In the genomic region with DNA sequence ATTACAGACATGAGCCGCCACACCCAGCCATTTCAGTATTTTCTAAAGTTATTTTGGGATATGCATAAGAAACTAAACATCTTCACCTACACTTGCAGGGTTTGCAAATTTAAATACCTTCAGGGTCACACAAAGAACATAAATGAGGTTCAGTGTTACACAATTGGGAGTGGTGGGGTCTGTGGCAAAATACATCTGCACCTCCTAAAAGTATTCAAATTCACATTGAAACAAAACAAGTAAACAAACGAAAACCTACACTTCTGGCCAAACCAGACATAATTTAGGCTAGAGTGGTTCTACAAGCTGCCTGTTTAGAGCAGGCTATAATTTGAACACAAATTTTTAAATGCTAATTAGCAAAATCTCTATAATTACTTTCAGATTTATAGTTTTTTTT, we compare ENCODE assay signal across 9 cellular contexts. TPM values are rescaled to one million over a fixed set of nuclear protein-coding genes. Genes with fewer than 3 reads are reported as not detected.
"Had no signal": no experiment of that assay in that cellular context is flagged by ENCODE, and none has a peak within 500 bp of the region (broad histone marks: within the 10 kb centered on the region; RNA-seq: fewer than 3 reads in every experiment).

No MANE protein-coding gene starts in this region.

- FAIRE-seq: G401.6, GM12878, GM12891, GM12892, GM18507, GM19239 had no signal

- ATAC-seq: GM12878 had no signal

- H3K4me3 ChIP-seq: GM12878 had no signal

- DNase-seq: GDM1, GF-D8 had no signal

RNA-seq across cellular contexts. Expression of a gene that starts 37.8 kb away (rescaled TPM):
- total RNA-seq: G401 had no signal
